8 cellular contexts compared by ENCODE assay signal in the genomic region with DNA sequence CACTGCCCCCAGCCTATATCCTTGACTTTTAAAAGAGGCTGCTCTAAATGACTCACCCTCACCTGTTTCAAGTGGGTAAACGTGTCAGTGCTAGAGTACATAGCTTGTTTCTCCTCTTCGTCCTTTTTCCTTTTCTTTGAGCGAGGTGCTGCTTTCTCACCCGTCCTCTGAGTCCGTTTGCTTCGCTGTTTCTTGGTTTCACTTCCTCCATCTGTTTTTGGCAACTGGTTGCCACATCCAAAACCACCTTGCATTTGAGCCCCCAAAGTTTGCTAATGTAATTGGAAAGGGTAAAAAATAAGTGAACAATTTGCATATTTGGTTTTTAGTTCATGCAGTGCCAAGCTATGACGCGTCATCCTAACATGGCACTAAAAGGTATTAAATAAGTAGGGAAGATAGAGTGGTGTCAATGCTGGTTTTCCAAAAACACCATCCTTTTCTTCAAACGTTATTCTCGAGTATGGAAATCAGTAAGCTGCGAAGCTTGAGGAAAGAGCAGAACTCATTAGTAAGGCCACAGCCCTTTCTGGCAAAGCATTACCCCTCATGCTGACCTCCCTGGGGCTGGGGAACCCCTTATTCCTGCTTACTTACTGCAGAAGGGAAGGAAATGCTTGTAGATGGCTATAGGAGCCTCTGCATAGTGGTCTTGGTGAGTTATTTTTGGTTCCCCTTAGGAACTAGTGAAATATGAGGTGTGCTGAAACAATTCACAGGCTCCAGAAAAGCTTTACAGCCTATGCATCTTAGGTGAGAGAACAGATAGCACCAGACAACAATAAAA.
DNase-seq lines count a peak whose midpoint lies in the region; ATAC-seq and TF ChIP-seq lines count a peak whose summit lies in the region.

No MANE protein-coding gene starts in this region.

- BruUV-seq in OCI-LY7 (replicated peaks; lab: Mats Ljungman, UMichigan) = no TSS peak

- H3K4me2 ChIP-seq in OCI-LY7 (ENCODE audit: low read length) (peak overlapping the region; percentile 81), GM23248 (ENCODE audit: unreplicated experiment) (no peak overlapping the region)

- H3K27ac ChIP-seq in OCI-LY7 (ENCODE audit: low read depth, low read length, poor library complexity, severe bottlenecking) = peak overlapping the region; percentile 92
- no peak overlapping the region for H3K27ac ChIP-seq in GM23248

- no peak for TF ChIP-seq CTCF in OCI-LY7 (conservative IDR thresholded peaks at IDR 0.05; ENCODE audit: low read length)

- H3K27me3 Mint-ChIP-seq in activated T-cell treated with anti-CD3 and anti-CD28 coated beads, Interleukin-2, amount 50 U/mL, for 4 hours (ENCODE audit: low read depth) = no peaks in the 10 kb centered on the region

- H3K4me3 Mint-ChIP-seq in activated T-cell treated with anti-CD3 and anti-CD28 coated beads, Interleukin-2, amount 50 U/mL, for 4 hours = peak overlapping the region; percentile 42

- H4K20me1 ChIP-seq in OCI-LY7 (ENCODE audit: insufficient read depth, low read length) = no peaks in the 10 kb centered on the region; the same call in 1 of the 2 replicates
- no peaks in the 10 kb centered on the region for H4K20me1 ChIP-seq in GM23248 (ENCODE audit: insufficient read depth)

- H2AFZ ChIP-seq in OCI-LY7 (ENCODE audit: low read length) (no peak overlapping the region), GM23248 (no peak overlapping the region)

- H3K79me2 ChIP-seq in OCI-LY7 (ENCODE audit: insufficient read depth, low read depth, low read length) (peaks cover 27% of the 10 kb centered on the region; the same call in 1 of the 2 replicates), GM23248 (ENCODE audit: insufficient read depth) (no peaks in the 10 kb centered on the region)

- H3K36me3 ChIP-seq in OCI-LY7 (ENCODE audit: insufficient read depth, low read length) = peaks cover 87% of the 10 kb centered on the region
- peaks cover 67% of the 10 kb centered on the region for H3K36me3 ChIP-seq in GM23248 (ENCODE audit: low read depth)

- no peaks in the 10 kb centered on the region for H3K9me2 ChIP-seq in OCI-LY7 (ENCODE audit: insufficient read depth, low read length)
- H3K9me2 ChIP-seq in GM23248 (ENCODE audit: insufficient read depth) = no peaks in the 10 kb centered on the region

- POLR2A ChIA-PET in OCI-LY7 (lab: Charles Lee) = interaction anchor here (0.7 to 2.1 kb wide), 7 partner anchors 9 to 928 kb away, joined by 3 to 7 read pairs (median 3); no protein-coding TSS in a partner anchor
- POLR2A ChIA-PET in HEK293T (lab: Yijun Ruan, JAX) = no interaction called here

- ATAC-seq in activated T-cell treated with anti-CD3 and anti-CD28 coated beads, Interleukin-2, amount 50 U/mL, for 4 hours = peak; percentile 28 to 46
- peak; percentile 92 for ATAC-seq in HG02885 (IDR thresholded peaks at IDR 0.05; ENCODE audit: poor library complexity, unreplicated experiment)
- peak; percentile 86 for ATAC-seq in stimulated activated naive CD8-positive, alpha-beta T cell treated with anti-CD3 and anti-CD28 coated beads, Interleukin-15, Interleukin-2, amounts not matched to agents 100 U/mL and 50 U/mL, for 24 hours

- H3K9me3 Mint-ChIP-seq in activated T-cell treated with anti-CD3 and anti-CD28 coated beads, Interleukin-2, amount 50 U/mL, for 4 hours = no peaks in the 10 kb centered on the region

- CTCF ChIA-PET in OCI-LY7 (lab: Charles Lee; ENCODE audit: unreplicated experiment) (no interaction called here), HEK293T (lab: Yijun Ruan, JAX) (no interaction called here)

- no peak overlapping the region for H3K9ac ChIP-seq in GM23248

- H3K4me1 ChIP-seq in OCI-LY7 (ENCODE audit: insufficient read depth, low read length, poor library complexity, severe bottlenecking) (peaks cover 51% of the 10 kb centered on the region), GM23248 (ENCODE audit: insufficient read depth) (no peaks in the 10 kb centered on the region)

- H3K27me3 ChIP-seq in GM23248 (replicated peaks; ENCODE audit: insufficient read depth) = no peaks in the 10 kb centered on the region

- H3F3A ChIP-seq in GM23248 (ENCODE audit: insufficient read depth) = no peaks in the 10 kb centered on the region

- H3K4me1 Mint-ChIP-seq in activated T-cell treated with anti-CD3 and anti-CD28 coated beads, Interleukin-2, amount 50 U/mL, for 4 hours (ENCODE audit: low read depth) = peaks cover 8% of the 10 kb centered on the region

- 90% methylated on average over 11 of the region's 11 CpGs for WGBS in GM23248 (ENCODE audit: low coverage in 1 of 2, low lambda C conversion rate in 2 of 2, missing lambda C conversion rate in 2 of 2), 2 experiments

- in situ Hi-C loops in GM23248 (cut with MboI) = no loop called here

- H3K9me3 ChIP-seq in OCI-LY7 (ENCODE audit: low read length) (peaks cover 7% of the 10 kb centered on the region; the same call in 1 of the 2 replicates), GM23248 (ENCODE audit: low read depth) (no peaks in the 10 kb centered on the region)

- DNase-seq in activated T-cell treated with anti-CD3 and anti-CD28 coated beads, Interleukin-2, amount 50 U/mL, for 4 hours = no peak
- DNase-seq in activated T-cell treated with anti-CD3 and anti-CD28 coated beads, Interleukin-2, amount 50 U/mL, for 48 hours = no peak
- DNase-seq in OCI-LY7 (ENCODE audit: low spot score) = peak; percentile 93
- DNase-seq in stimulated activated naive CD8-positive, alpha-beta T cell treated with anti-CD3 and anti-CD28 coated beads, Interleukin-15, Interleukin-2, amounts not matched to agents 100 U/mL and 50 U/mL, for 24 hours = no peak
- DNase-seq in HEK293T (ENCODE audit: extremely low spot score) = no peak
- DNase-seq in hippocampal formation (lab: John Stamatoyannopoulos, UW) = no peak
- no peak for DNase-seq in GM23248

- peaks cover 42% of the 10 kb centered on the region for H3K36me3 Mint-ChIP-seq in activated T-cell treated with anti-CD3 and anti-CD28 coated beads, Interleukin-2, amount 50 U/mL, for 4 hours (ENCODE audit: insufficient read depth)

- intact Hi-C loops in OCI-LY7 (cut with micrococcal nuclease; ENCODE audit: unreplicated experiment) = loop anchor here (2.0 kb wide), 1 partner anchor 306 kb away; no protein-coding TSS in a partner anchor

- H3K4me3 ChIP-seq in OCI-LY7 (ENCODE audit: low read depth, low read length, poor library complexity, severe bottlenecking) (peak overlapping the region; percentile 51), GM23248 (no peak overlapping the region)

TF ChIP-seq in HEK293T, 16 proteins besides CTCF, POLR2A, EP300 and RAD21:
- TF ChIP-seq L3MBTL2 (conservative IDR thresholded peaks at IDR 0.05) = no peak
- no peak for TF ChIP-seq ELF4 (IDR thresholded peaks at IDR 0.05)
- no peak for TF ChIP-seq SUZ12 (IDR thresholded peaks at IDR 0.05)
- TF ChIP-seq HDGF (IDR thresholded peaks at IDR 0.05; ENCODE audit: borderline replicate concordance) = no peak
- no peak for TF ChIP-seq PKNOX1 (IDR thresholded peaks at IDR 0.05)

Comparison
In these comparisons a context has a peak if more than half of its experiments do, and no peak if none do; other contexts are left out.
1. ATAC-seq: peak in every context shown above with its lines; median percentile 92 in HG02885; 86 in stimulated activated naive CD8-positive, alpha-beta T cell treated with anti-CD3 and anti-CD28 coated beads, Interleukin-15, Interleukin-2, amounts not matched to agents 100 U/mL and 50 U/mL, for 24 hours; 37 in activated T-cell treated with anti-CD3 and anti-CD28 coated beads, Interleukin-2, amount 50 U/mL, for 4 hours.